Comparison of ENCODE assay signal across 14 cellular contexts in the genomic region with DNA sequence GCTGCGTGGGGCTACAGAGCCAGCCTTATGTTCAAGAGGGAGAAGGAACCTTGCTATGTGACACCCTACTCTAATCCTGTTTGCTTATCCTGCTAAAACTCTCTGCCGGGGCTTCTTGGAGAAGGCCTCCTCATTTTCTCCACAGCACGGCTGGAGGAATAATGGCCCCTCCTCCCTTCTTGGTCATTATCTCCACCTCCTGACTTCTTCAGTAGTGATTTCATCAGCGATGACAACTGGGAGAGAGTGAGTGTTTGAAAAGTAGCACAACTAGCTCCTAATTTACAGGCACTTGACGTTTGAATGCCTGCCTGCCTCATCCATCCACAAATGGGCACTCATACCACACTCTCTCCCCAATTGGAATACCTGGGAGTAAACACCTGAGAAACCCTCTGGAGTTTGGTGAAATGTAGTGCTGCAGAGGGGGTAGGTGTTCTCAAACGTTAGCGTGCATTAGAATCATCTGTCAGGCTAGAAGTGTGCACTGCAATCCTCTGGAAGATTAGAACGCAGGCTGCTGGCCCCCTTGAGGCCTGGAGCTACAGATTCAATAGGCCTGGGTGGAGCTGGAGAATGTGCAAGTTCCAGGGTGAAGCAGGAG.
"Had no signal": no experiment of that assay in that cellular context is flagged by ENCODE, and none has a peak within 500 bp of the region (broad histone marks: within the 10 kb centered on the region; RNA-seq: fewer than 3 reads in every experiment).

No MANE protein-coding gene starts in this region.

- H3K9me3 Mint-ChIP-seq: activated CD4-positive, alpha-beta memory T cell treated with anti-CD3 and anti-CD28 coated beads, Interleukin-2, amount 10 ng/mL, durations not matched to agents 7 days and 5 days had no signal

- H3K27me3 Mint-ChIP-seq: activated CD4-positive, alpha-beta memory T cell treated with anti-CD3 and anti-CD28 coated beads, Interleukin-2, amount 10 ng/mL, durations not matched to agents 7 days and 5 days; activated naive CD8-positive, alpha-beta T cell treated with anti-CD3 and anti-CD28 coated beads, Interleukin-2, amount 10 ng/mL, durations not matched to agents 7 days and 5 days had no signal

- ATAC-seq: left lobe of liver had no signal

- H3K27ac Mint-ChIP-seq: activated CD4-positive, alpha-beta memory T cell treated with anti-CD3 and anti-CD28 coated beads, Interleukin-2, amount 10 ng/mL, durations not matched to agents 7 days and 5 days; activated naive CD8-positive, alpha-beta T cell treated with anti-CD3 and anti-CD28 coated beads, Interleukin-2, amount 10 ng/mL, durations not matched to agents 7 days and 5 days had no signal

- DNase-seq: activated CD4-positive, alpha-beta memory T cell treated with anti-CD3 and anti-CD28 coated beads, Interleukin-2, amount 10 ng/mL, durations not matched to agents 7 days and 5 days; activated gamma-delta T cell; activated naive CD8-positive, alpha-beta T cell treated with anti-CD3 and anti-CD28 coated beads, Interleukin-2, amount 10 ng/mL, durations not matched to agents 7 days and 5 days; activated T-cell treated with anti-CD3 and anti-CD28 coated beads, Interleukin-2, amount 50 U/mL, for 48 hours; esophagus squamous epithelium; foreskin fibroblast; head of caudate nucleus; islet precursor cell; ovary; stimulated activated CD4-positive, alpha-beta T cell treated with anti-CD3 and anti-CD28 coated beads, Interleukin-15, amount 100 ng/mL, for 24 hours; T-helper 9 cell; thyroid gland; uterus had no signal

- H3K4me3 Mint-ChIP-seq: activated CD4-positive, alpha-beta memory T cell treated with anti-CD3 and anti-CD28 coated beads, Interleukin-2, amount 10 ng/mL, durations not matched to agents 7 days and 5 days; activated naive CD8-positive, alpha-beta T cell treated with anti-CD3 and anti-CD28 coated beads, Interleukin-2, amount 10 ng/mL, durations not matched to agents 7 days and 5 days had no signal

- H3K4me1 Mint-ChIP-seq: activated CD4-positive, alpha-beta memory T cell treated with anti-CD3 and anti-CD28 coated beads, Interleukin-2, amount 10 ng/mL, durations not matched to agents 7 days and 5 days; activated naive CD8-positive, alpha-beta T cell treated with anti-CD3 and anti-CD28 coated beads, Interleukin-2, amount 10 ng/mL, durations not matched to agents 7 days and 5 days had no signal
